Comparison of ENCODE assay signal across 9 cellular contexts in the genomic region with DNA sequence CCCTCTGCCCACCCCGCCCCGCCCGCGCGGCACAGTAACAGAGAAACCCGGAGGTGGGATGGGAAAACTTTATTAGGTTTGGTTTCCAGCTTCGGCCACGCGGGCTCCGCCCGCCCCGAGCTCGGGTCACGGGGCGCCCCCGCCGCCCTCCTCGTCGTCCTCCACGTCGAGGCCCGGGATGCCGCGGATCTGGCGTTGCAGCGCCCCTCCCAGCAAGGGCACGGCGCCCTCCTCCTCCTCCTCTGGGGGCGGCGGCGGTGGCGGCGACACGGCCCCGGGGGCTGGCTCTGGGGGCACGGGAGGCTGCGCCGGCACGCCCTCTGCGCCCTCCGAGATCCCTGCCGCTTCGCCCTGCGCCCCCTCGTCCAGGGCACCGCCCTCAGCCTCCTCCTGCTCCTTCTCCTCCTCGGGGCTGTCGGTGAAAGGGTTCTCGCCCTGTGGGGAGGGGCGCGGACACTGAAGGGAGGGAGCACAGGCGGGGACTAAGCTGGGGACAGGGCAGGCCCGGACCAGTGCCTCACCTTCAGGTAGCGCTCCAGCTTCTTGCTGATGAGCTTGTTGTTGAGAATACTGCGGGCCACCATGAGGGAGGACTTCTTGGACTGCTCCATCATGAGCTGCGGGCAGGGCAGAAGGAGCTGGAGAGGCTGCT. TPM values are rescaled to one million over a fixed set of nuclear protein-coding genes. Genes with fewer than 3 reads are reported as not detected.
DNase-seq lines count a peak whose midpoint lies in the region; ATAC-seq, FAIRE-seq and TF ChIP-seq lines count a peak whose summit lies in the region.
"Had no signal": no experiment of that assay in that cellular context is flagged by ENCODE, and none has a peak within 500 bp of the region (broad histone marks: within the 10 kb centered on the region; RNA-seq: fewer than 3 reads in every experiment).

No MANE protein-coding gene starts in this region.

- H3K27ac ChIP-seq in CD8-positive, alpha-beta memory T cell (ENCODE audit: low read depth, low read length), result peak overlapping the region; percentile 51
- H3K27ac ChIP-seq in astrocyte (ENCODE audit: low read depth, low read length) (peak overlapping the region; percentile 98), spleen (peak overlapping the region; percentile 95 to 99 (median 97))

- no peaks in the 10 kb centered on the region for H3K27me3 ChIP-seq in CD8-positive, alpha-beta memory T cell (ENCODE audit: insufficient read depth, low read length, poor library complexity, severe bottlenecking)
- H3K27me3 ChIP-seq in astrocyte (ENCODE audit: insufficient read depth, low read length) (no peaks in the 10 kb centered on the region), spleen (replicated peaks in 1 of 7) (no peaks in the 10 kb centered on the region)

- H3K27me3 Mint-ChIP-seq in CD8-positive, alpha-beta memory T cell, result peaks cover 0 to 1% of the 10 kb centered on the region in 2 donors
- H3K27me3 Mint-ChIP-seq in astrocyte (ENCODE audit: low read depth, unreplicated experiment), result no peaks in the 10 kb centered on the region

- peaks cover 47% of the 10 kb centered on the region for H3K79me2 ChIP-seq in astrocyte (ENCODE audit: insufficient read depth, low read length)

- no peaks in the 10 kb centered on the region for H3K9me3 ChIP-seq in CD8-positive, alpha-beta memory T cell (ENCODE audit: low read length)
- H3K9me3 ChIP-seq in astrocyte (ENCODE audit: insufficient read depth, low read depth, low read length) (no peaks in the 10 kb centered on the region), spleen (no peaks in the 10 kb centered on the region)

- H3K27ac Mint-ChIP-seq in CD8-positive, alpha-beta memory T cell, result peak overlapping the region; percentile 86 to 100 (median 100)
- H3K27ac Mint-ChIP-seq in astrocyte (ENCODE audit: unreplicated experiment), result peak overlapping the region; percentile 98

- peak overlapping the region; percentile 83 for H3K9ac ChIP-seq in astrocyte (ENCODE audit: low read length)

- peaks cover 28 to 41% (median 38%) of the 10 kb centered on the region in 3 donors for H3K4me1 Mint-ChIP-seq in CD8-positive, alpha-beta memory T cell
- peaks cover 22% of the 10 kb centered on the region for H3K4me1 Mint-ChIP-seq in astrocyte (ENCODE audit: low read depth, unreplicated experiment)

- peaks cover 34% of the 10 kb centered on the region for H4K20me1 ChIP-seq in astrocyte (ENCODE audit: insufficient read depth, low read length)

- intact Hi-C loops in spleen (cut with DNase I; ENCODE audit: low total_unique reads), result loop anchor here (5.0 to 10.0 kb wide), 2 partner anchors 37 to 115 kb away; partner anchors contain the start of gene AKAP8L

- H3K36me3 Mint-ChIP-seq in CD8-positive, alpha-beta memory T cell, result peaks cover 0 to 22% (median 0%) of the 10 kb centered on the region in 3 donors
- no peaks in the 10 kb centered on the region for H3K36me3 Mint-ChIP-seq in astrocyte (ENCODE audit: low read depth, unreplicated experiment)

- DNase-seq in CD8-positive, alpha-beta memory T cell, result no peak
- DNase-seq in NCI-H460 (ENCODE audit: extremely low read depth, low read depth) (peak; percentile 32), astrocyte (ENCODE audit: low read depth) (peak; percentile 22), iPS-NIHi11 (ENCODE audit: low spot score) (peak; percentile 73), spleen (no peak), GOT3 (lab: John Stamatoyannopoulos, UW) (no peak)

- 1 to 3% (median 2%) methylated on average over 16 to 56 of the region's 56 CpGs for WGBS in spleen, 5 donors

- no peaks in the 10 kb centered on the region for H3K36me3 ChIP-seq in CD8-positive, alpha-beta memory T cell (ENCODE audit: insufficient read depth, low read length)
- H3K36me3 ChIP-seq in astrocyte (ENCODE audit: insufficient read depth, low read length), result peaks cover 3% of the 10 kb centered on the region
- peaks cover 0 to 24% (median 0%) of the 10 kb centered on the region in 6 donors for H3K36me3 ChIP-seq in spleen

- TF ChIP-seq CTCF in astrocyte (IDR thresholded peaks at IDR 0.05; ENCODE audit: insufficient read depth, low read depth, low read length) (no peak), spleen (IDR thresholded peaks at IDR 0.05 in 8 of 11, conservative IDR thresholded peaks at IDR 0.05 in 3 of 11) (peak in 3 of 11 experiments; percentile 1 to 36 (median 20))

- POLR2A ChIA-PET in CD8-positive, alpha-beta memory T cell (lab: Charles Lee), result interaction anchor here (0.5 to 3.3 kb wide), 13 partner anchors 9 to 807 kb away, joined by 3 to 61 read pairs (median 6); partner anchors contain the start of genes AKAP8L and BRD4

- no peak for TF ChIP-seq POLR2A in spleen (IDR thresholded peaks at IDR 0.05)

- H3K4me1 ChIP-seq in CD8-positive, alpha-beta memory T cell (ENCODE audit: insufficient read depth, low read length), result peaks cover 28% of the 10 kb centered on the region
- H3K4me1 ChIP-seq in astrocyte (ENCODE audit: insufficient read depth, low read length) (peaks cover 19% of the 10 kb centered on the region), spleen (peaks cover 25 to 49% (median 42%) of the 10 kb centered on the region in 6 donors)

- peak; percentile 22 for ATAC-seq in GM18861 (IDR thresholded peaks at IDR 0.05; ENCODE audit: unreplicated experiment)
- peak; percentile 20 for ATAC-seq in HG03045 (IDR thresholded peaks at IDR 0.05; ENCODE audit: unreplicated experiment)

- CTCF ChIA-PET in CD8-positive, alpha-beta memory T cell (lab: Charles Lee), result interaction anchor here (1.1 to 3.5 kb wide), 6 partner anchors 12 to 175 kb away, joined by 3 to 34 read pairs (median 3); partner anchors contain the start of gene AKAP8L

- peak overlapping the region; percentile 92 to 100 (median 100) for H3K4me3 Mint-ChIP-seq in CD8-positive, alpha-beta memory T cell
- H3K4me3 Mint-ChIP-seq in astrocyte (ENCODE audit: unreplicated experiment), result peak overlapping the region; percentile 97

- H3K9me3 Mint-ChIP-seq in CD8-positive, alpha-beta memory T cell, result no peaks in the 10 kb centered on the region
- no peaks in the 10 kb centered on the region for H3K9me3 Mint-ChIP-seq in astrocyte (ENCODE audit: unreplicated experiment)

- H3K4me2 ChIP-seq in astrocyte (ENCODE audit: low read length), result peak overlapping the region; percentile 96

- peak overlapping the region; percentile 51 for H3K4me3 ChIP-seq in CD8-positive, alpha-beta memory T cell (ENCODE audit: low read length)
- H3K4me3 ChIP-seq in astrocyte (ENCODE audit: insufficient read depth, low read depth, low read length), result peak overlapping the region; percentile 61
- H3K4me3 ChIP-seq in spleen, result peak overlapping the region; percentile 62 to 100 (median 97)

- FAIRE-seq in astrocyte (lab: Jason Lieb, UNC), result no peak
- FAIRE-seq: colon had no signal

- H2AFZ ChIP-seq in astrocyte (ENCODE audit: low read depth, low read length), result peak overlapping the region; percentile 62

RNA-seq across cellular contexts. Expression of gene AKAP8, which starts 0.5 kb away (rescaled TPM):
- 10 to 100 TPM; 48.6 to 59.8 TPM for total RNA-seq in CD8-positive, alpha-beta memory T cell
- 22.3 TPM for polyA plus RNA-seq in CD8-positive, alpha-beta memory T cell
- 15.3 and 17.9 TPM in 2 replicates for total RNA-seq in NCI-H460 (2014; rRNA removed; shearing (Covaris generic))
- polyA plus RNA-seq in NCI-H460 (2014; cell fraction: nucleus; rRNA removed), result 22.2 and 27.7 TPM in 2 replicates
- total RNA-seq in astrocyte (35.6 and 40.1 TPM in 2 replicates), spleen (10 to 100 TPM; 24.9 to 51.3 (median 48.9) TPM)
- 10 to 100 TPM; 13.9 to 24.8 (median 21.9) TPM for polyA plus RNA-seq in spleen

RNA-seq across cellular contexts. Expression of gene AKAP8L, which starts 38.7 kb away (rescaled TPM):
- 10 to 100 TPM; 74.5 to 74.9 TPM for total RNA-seq in CD8-positive, alpha-beta memory T cell
- polyA plus RNA-seq in CD8-positive, alpha-beta memory T cell, result 69.8 TPM
- 47.2 and 49.4 TPM in 2 replicates for total RNA-seq in NCI-H460 (2014; rRNA removed; shearing (Covaris generic))
- polyA plus RNA-seq in NCI-H460 (2014; cell fraction: nucleus; rRNA removed), result 169 and 181 TPM in 2 replicates
- total RNA-seq in astrocyte, result 101 and 105 TPM in 2 replicates
- total RNA-seq in spleen, result 100 to 1,000 TPM; 121 to 236 (median 140) TPM
- polyA plus RNA-seq in spleen, result 100 to 1,000 TPM in 1 of 3 donors, 10 to 100 TPM in 2; 41.2 to 131 (median 87.8) TPM

RNA-seq across cellular contexts. Expression of gene BRD4, which starts 47.8 kb away (rescaled TPM):
- 100 to 1,000 TPM; 101 to 109 TPM for total RNA-seq in CD8-positive, alpha-beta memory T cell
- polyA plus RNA-seq in CD8-positive, alpha-beta memory T cell, result 35.3 TPM
- 23.4 and 23.9 TPM in 2 replicates for total RNA-seq in NCI-H460 (2014; rRNA removed; shearing (Covaris generic))
- polyA plus RNA-seq in NCI-H460 (2014; cell fraction: nucleus; rRNA removed), result 6.7 and 9.0 TPM in 2 replicates
- total RNA-seq in astrocyte (116 and 128 TPM in 2 replicates), spleen (100 to 1,000 TPM in 4 of 7 donors, 10 to 100 TPM in 3; 50.7 to 146 (median 124) TPM)
- 10 to 100 TPM; 10.3 to 35.9 (median 14.2) TPM for polyA plus RNA-seq in spleen

Comparison
In these comparisons a context has a peak if more than half of its experiments do, and no peak if none do; other contexts are left out.
1. DNase-seq: peak in NCI-H460 (single experiment), astrocyte (single experiment) and iPS-NIHi11 (single experiment); none in CD8-positive, alpha-beta memory T cell (0 of 5), spleen (single experiment) and GOT3 (single experiment).
2. Peak in every context shown above with its lines, with median percentiles within 50 percentile points of each other: H3K27ac ChIP-seq and H3K4me3 ChIP-seq.